Comparison of ENCODE assay signal across 8 cellular contexts in the genomic region with DNA sequence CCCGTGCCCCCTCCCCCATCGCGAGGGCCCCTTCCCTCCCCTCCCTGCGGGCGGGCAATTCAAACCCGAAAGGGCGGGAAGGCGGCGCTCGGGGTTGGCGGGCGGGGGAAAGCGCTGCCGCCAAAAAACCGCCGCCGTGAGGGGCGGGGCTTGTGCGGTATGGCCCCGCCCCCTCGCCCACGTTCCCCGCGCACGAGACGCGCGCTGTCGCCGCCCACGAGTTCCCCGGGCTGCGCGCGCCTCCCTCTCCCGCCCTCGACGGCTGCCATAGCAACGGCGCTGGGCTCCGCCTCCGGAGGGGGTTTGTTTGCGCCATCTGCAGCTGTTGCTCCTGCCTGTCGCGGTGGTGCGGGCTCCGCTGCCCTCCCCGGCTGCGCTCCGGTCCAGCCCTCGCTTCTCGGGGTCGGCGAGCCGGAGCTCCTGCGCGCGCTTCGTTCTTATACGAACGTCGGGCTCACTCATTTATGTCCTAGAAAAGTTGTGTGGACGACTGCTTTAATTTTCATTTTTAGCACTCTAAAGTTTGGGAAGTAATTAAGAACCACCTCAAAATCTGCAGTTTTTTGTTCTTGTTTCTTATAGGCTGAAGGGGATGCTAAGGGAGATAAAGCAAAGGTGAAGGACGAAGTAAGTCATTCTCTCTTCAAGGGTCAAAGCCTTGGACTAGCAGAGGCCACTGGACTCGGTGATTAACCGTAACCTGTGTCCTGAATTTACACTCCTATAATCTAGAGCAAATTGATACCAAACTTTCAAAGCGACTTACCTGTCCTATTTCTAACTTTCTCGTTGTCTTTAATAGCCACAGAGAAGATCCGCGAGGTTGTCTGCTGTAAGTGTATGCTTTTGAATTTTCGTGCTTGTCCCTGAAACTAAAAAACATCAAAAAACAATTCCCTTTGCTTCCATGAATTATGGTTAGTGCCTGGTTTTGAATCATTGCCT. TPM values are rescaled to one million over a fixed set of nuclear protein-coding genes. Genes with fewer than 3 reads are reported as not detected.
DNase-seq lines count a peak whose midpoint lies in the region; ATAC-seq and TF ChIP-seq lines count a peak whose summit lies in the region.

No MANE protein-coding gene starts in this region.

- peaks cover 39% of the 10 kb centered on the region for H3K4me1 Mint-ChIP-seq in osteocyte (ENCODE audit: unreplicated experiment)

- TF ChIP-seq CTCF in GM10248 (IDR thresholded peaks at IDR 0.05; ENCODE audit: control extremely low read depth, extremely low read depth, low read depth, missing control alignments) (peak; percentile 3), SU-DHL-6 (IDR thresholded peaks at IDR 0.05; ENCODE audit: insufficient read depth, low read length, poor library complexity, severe bottlenecking) (no peak), osteocyte (IDR thresholded peaks at IDR 0.05) (no peak), testis (IDR thresholded peaks at IDR 0.05) (no peak)

- H3K9me2 ChIP-seq in SU-DHL-6 (replicated peaks; ENCODE audit: insufficient read depth, low read length) = no peaks in the 10 kb centered on the region

- intact Hi-C loops in Right ventricle myocardium inferior (cut with DNase I) (no loop called here), testis (cut with DNase I; ENCODE audit: low total_unique reads) (no loop called here)

- no peaks in the 10 kb centered on the region for H3K9me3 Mint-ChIP-seq in osteocyte (ENCODE audit: unreplicated experiment)

- peaks cover 15% of the 10 kb centered on the region for H3K4me1 ChIP-seq in testis

- H3K9me3 ChIP-seq in SU-DHL-6 (ENCODE audit: insufficient read depth, low read length) (no peaks in the 10 kb centered on the region), testis (no peaks in the 10 kb centered on the region)

- ATAC-seq in HG02678 (IDR thresholded peaks at IDR 0.05; ENCODE audit: unreplicated experiment) (peak; percentile 79), Right ventricle myocardium inferior (peak; percentile 94)

- H3K27ac ChIP-seq in SU-DHL-6 (ENCODE audit: low read depth, low read length) (peak overlapping the region; percentile 97), testis (peak overlapping the region; percentile 99 to 100)

- H3K9ac ChIP-seq in SU-DHL-6 (ENCODE audit: low read length) = peak overlapping the region; percentile 86

- H2AFZ ChIP-seq in SU-DHL-6 (ENCODE audit: low read depth, low read length, severe bottlenecking) = no peak overlapping the region

- 2 to 3% methylated on average over 29 to 62 of the region's 71 CpGs for WGBS in testis, 2 donors

- peaks cover 47% of the 10 kb centered on the region for H3K36me3 Mint-ChIP-seq in osteocyte (ENCODE audit: unreplicated experiment)

- H3F3A ChIP-seq in SU-DHL-6 (ENCODE audit: insufficient read depth) = peaks cover 62% of the 10 kb centered on the region

- H3K27ac Mint-ChIP-seq in osteocyte (ENCODE audit: unreplicated experiment) = peak overlapping the region; percentile 76

- TF ChIP-seq POLR2A in testis (IDR thresholded peaks at IDR 0.05) = peak; percentile 59

- H4K20me1 ChIP-seq in SU-DHL-6 (ENCODE audit: low read depth, low read length) = peaks cover 25% of the 10 kb centered on the region

- peak overlapping the region; percentile 90 for H3K4me3 ChIP-seq in SU-DHL-6 (ENCODE audit: insufficient read depth, low read length, poor library complexity, severe bottlenecking)
- peak overlapping the region; percentile 97 to 100 for H3K4me3 ChIP-seq in testis

- peak overlapping the region; percentile 88 for H3K4me3 Mint-ChIP-seq in osteocyte (ENCODE audit: unreplicated experiment)

- no peaks in the 10 kb centered on the region for H3K27me3 ChIP-seq in SU-DHL-6 (ENCODE audit: low read length)
- no peaks in the 10 kb centered on the region for H3K27me3 ChIP-seq in testis

- no peaks in the 10 kb centered on the region for H3K27me3 Mint-ChIP-seq in osteocyte (ENCODE audit: unreplicated experiment)

- peak overlapping the region; percentile 80 for H3K4me2 ChIP-seq in SU-DHL-6 (ENCODE audit: low read depth, low read length, poor library complexity, severe bottlenecking)

- peaks cover 18% of the 10 kb centered on the region for H3K79me2 ChIP-seq in SU-DHL-6 (ENCODE audit: insufficient read depth, low read length)

- H3K36me3 ChIP-seq in SU-DHL-6 (ENCODE audit: low read length) (peaks cover 35% of the 10 kb centered on the region), testis (ENCODE audit: low read depth, missing control alignments) (no peaks in the 10 kb centered on the region)

- POLR2A ChIA-PET in GM10248 (lab: Yijun Ruan, JAX) = no interaction called here

- CTCF ChIA-PET in GM10248 (lab: Yijun Ruan, JAX) = interaction anchor here (2.8 kb wide), 1 partner anchor 65 kb away, joined by 7 read pairs; no protein-coding TSS in a partner anchor

- DNase-seq in GM10248 (ENCODE audit: extremely low spot score) (peak; percentile 99), NCI-H128 (lab: John Stamatoyannopoulos, UW; ENCODE audit: unreplicated experiment) (peak; percentile 94), Right ventricle myocardium inferior (ENCODE audit: missing footprints) (peak; percentile 99), osteocyte (ENCODE audit: extremely low spot score, unreplicated experiment) (peak; percentile 98), testis (peak; percentile 97)
- peak; percentile 86 for DNase-seq in activated naive CD8-positive, alpha-beta T cell treated with anti-CD3 and anti-CD28 coated beads, Interleukin-2, amount 50 U/mL, for 16 hours (ENCODE audit: low read depth, low spot score)

RNA-seq across cellular contexts. Expression of gene HMGN2, which starts 0.9 kb away (rescaled TPM):
- total RNA-seq in Right ventricle myocardium inferior (150 TPM), osteocyte (295 and 296 TPM in 2 replicates), testis (100 to 1,000 TPM; 244 to 285 TPM)
- polyA plus RNA-seq in testis (ENCODE audit: insufficient read depth, low read depth, low replicate concordance) = 392 TPM

RNA-seq across cellular contexts. Expression of gene DHDDS, which starts 41.1 kb away (rescaled TPM):
- 25.7 TPM for total RNA-seq in Right ventricle myocardium inferior
- total RNA-seq in osteocyte = 50.4 and 53.9 TPM in 2 replicates
- 10 to 100 TPM; 54.8 to 60.7 TPM for total RNA-seq in testis
- 31.5 TPM for polyA plus RNA-seq in testis (ENCODE audit: insufficient read depth, low read depth, low replicate concordance)

RNA-seq across cellular contexts. Expression of gene RPS6KA1, which starts 56.4 kb away (rescaled TPM):
- total RNA-seq in Right ventricle myocardium inferior (6.9 TPM), osteocyte (4.4 TPM in 2 replicates), testis (10 to 100 TPM; 14.9 to 24.2 TPM)
- 15.6 TPM for polyA plus RNA-seq in testis (ENCODE audit: insufficient read depth, low read depth, low replicate concordance)

Comparison
In these comparisons a context has a peak if more than half of its experiments do, and no peak if none do; other contexts are left out.
1. Peak in every context shown above with its lines: DNase-seq, ATAC-seq, H3K4me3 ChIP-seq and H3K27ac ChIP-seq.